Comparison of ENCODE assay signal across 23 cellular contexts in the genomic region with DNA sequence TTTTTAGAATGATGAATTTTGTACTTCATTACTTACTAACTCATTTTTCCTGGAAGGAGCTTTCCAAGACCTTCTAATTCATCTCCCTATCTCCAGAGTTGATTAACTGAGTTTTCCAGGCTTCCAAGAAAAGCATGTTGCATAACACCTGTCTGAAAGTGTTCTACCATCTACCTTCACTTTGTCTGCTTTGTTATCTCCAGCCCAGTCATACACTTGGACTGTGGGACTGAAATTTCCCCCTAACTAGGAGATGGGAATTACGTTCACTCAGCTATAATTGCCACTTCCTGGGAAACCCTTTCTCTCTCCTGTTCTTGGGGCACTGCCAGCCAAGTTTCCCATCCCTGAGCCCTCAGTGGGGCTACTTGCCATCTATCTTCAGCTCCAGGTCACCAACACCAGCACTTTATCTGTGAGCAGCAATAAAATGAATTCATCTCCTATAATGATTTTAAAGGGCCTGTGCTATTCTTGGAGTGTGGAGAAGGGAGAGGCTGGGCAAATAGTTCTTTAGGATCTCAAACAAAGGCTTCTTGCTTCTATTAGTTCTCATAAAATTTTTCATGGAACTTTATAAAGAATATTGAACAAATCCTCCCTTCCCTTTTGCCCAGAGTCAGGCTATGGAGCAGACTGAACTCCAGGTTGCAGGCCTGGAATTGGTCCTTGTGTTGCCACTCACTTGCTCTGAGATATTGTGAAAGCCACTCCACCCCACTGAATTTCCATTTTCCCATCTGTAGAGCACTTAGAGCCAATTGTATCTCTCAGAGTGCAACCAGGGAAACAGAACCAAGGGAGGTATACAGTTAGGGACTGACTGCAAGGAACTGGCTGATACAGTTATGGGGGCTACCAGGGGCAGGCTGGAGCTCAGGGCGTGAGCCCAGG. TPM values are rescaled to one million over a fixed set of nuclear protein-coding genes. Genes with fewer than 3 reads are reported as not detected.
"Had no signal": no experiment of that assay in that cellular context is flagged by ENCODE, and none has a peak within 500 bp of the region (broad histone marks: within the 10 kb centered on the region; RNA-seq: fewer than 3 reads in every experiment).

No MANE protein-coding gene starts in this region.

- H3K27ac ChIP-seq: dorsolateral prefrontal cortex, left ventricle myocardium inferior, sigmoid colon, testis, upper lobe of left lung had no signal

- H3K9me3 ChIP-seq: left ventricle myocardium inferior, sigmoid colon, testis, upper lobe of left lung had no signal

- ATAC-seq: activated CD8-positive, alpha-beta T cell treated with anti-CD3 and anti-CD28 coated beads, Interleukin-2, amount 10 ng/mL, durations not matched to agents 7 days and 5 days; effector memory CD8-positive, alpha-beta T cell; esophagus mucosa; stimulated activated naive B cell treated with anti-CD40 and anti-IgM and Interleukin-4, amounts not matched to agents 10 μg/mL and 1 μg/mL and 100 μg/mL, for 72 hours had no signal

- H3K27me3 ChIP-seq: sigmoid colon, testis, upper lobe of left lung had no signal

- H3K36me3 ChIP-seq: left ventricle myocardium inferior, sigmoid colon, upper lobe of left lung had no signal

- H3K4me3 ChIP-seq: dorsolateral prefrontal cortex, left ventricle myocardium inferior, sigmoid colon, smooth muscle cell, testis, upper lobe of left lung had no signal

- H3K4me2 ChIP-seq: smooth muscle cell had no signal

- DNase-seq: activated CD4-positive, alpha-beta T cell treated with anti-CD3 and anti-CD28 coated beads for 1 hour; activated CD4-positive, alpha-beta T cell treated with anti-CD3 and anti-CD28 coated beads, Interleukin-2, amount 50 U/mL, for 1 hour; activated CD8-positive, alpha-beta T cell treated with anti-CD3 and anti-CD28 coated beads, Interleukin-2, amount 10 ng/mL, durations not matched to agents 7 days and 5 days; activated gamma-delta T cell; aorta; central memory CD4-positive, alpha-beta T cell; dorsolateral prefrontal cortex; effector memory CD8-positive, alpha-beta T cell; foreskin melanocyte; immature natural killer cell; left ventricle myocardium inferior; nucleus accumbens; posterior cingulate gyrus; sigmoid colon; stimulated activated CD4-positive, alpha-beta T cell treated with anti-CD3 and anti-CD28 coated beads, Interleukin-2, amount 100 ng/mL, for 48 hours; stimulated activated CD8-positive, alpha-beta memory T cell treated with anti-CD3 and anti-CD28 coated beads, Interleukin-4, amount 100 ng/mL, for 48 hours; stimulated activated naive B cell treated with anti-CD40 and anti-IgM and Interleukin-4, amounts not matched to agents 10 μg/mL and 1 μg/mL and 100 μg/mL, for 72 hours; testis; upper lobe of left lung had no signal

- H3K4me1 ChIP-seq: left ventricle myocardium inferior, sigmoid colon, testis, upper lobe of left lung had no signal

RNA-seq across cellular contexts. Expression of gene ATP12A, which starts 17.8 kb away (rescaled TPM):
- total RNA-seq: aorta, endothelial cell of umbilical vein, left ventricle myocardium inferior, renal cortical epithelial cell, sigmoid colon had no signal
